ENCODE assay signal across 20 cellular contexts in the genomic region with DNA sequence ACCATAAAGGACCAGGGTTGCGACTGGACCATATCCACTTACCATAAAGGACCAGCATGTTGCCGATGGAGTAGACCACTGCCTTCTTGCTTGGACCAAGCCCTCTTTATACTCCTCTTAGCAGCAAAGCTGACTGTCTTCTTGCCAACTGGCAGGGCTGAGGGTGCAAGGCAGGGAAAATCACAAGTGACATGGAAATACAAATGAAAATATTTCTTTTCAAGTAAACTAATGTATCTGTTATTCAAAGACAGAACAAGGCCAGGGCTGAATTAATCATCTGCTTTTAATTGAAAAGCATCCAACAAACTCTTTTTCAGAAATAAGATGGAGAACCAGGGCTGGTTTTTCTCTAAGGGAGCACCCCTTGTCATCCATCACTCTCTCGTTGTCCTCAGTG. TPM values are rescaled to one million over a fixed set of nuclear protein-coding genes. Genes with fewer than 3 reads are reported as not detected.
DNase-seq lines count a peak whose midpoint lies in the region; FAIRE-seq and TF ChIP-seq lines count a peak whose summit lies in the region.
"Had no signal": no experiment of that assay in that cellular context is flagged by ENCODE, and none has a peak within 500 bp of the region (broad histone marks: within the 10 kb centered on the region; RNA-seq: fewer than 3 reads in every experiment).

CELA1 (minus strand) TSS at position 99 of the 400 bp plus-strand sequence; CDS start at position 58, 41 bp downstream.

- H3T11ph ChIP-seq in H9 (ENCODE audit: low read length): no peak within 1 kb of the TSS

- H3K27ac ChIP-seq in AG04450 (ENCODE audit: low read depth, low read length) (peak within 1 kb of the TSS; percentile 11), H9 (ENCODE audit: insufficient read length, low read depth, low read length) (no peak within 1 kb of the TSS), astrocyte (ENCODE audit: low read depth, low read length) (no peak within 1 kb of the TSS), OCI-LY7 (ENCODE audit: low read depth, low read length, poor library complexity, severe bottlenecking) (no peak within 1 kb of the TSS)
- H3K27ac ChIP-seq: HL-60 had no signal

- no peak within 1 kb of the TSS for H3K4me2 ChIP-seq in H9 (ENCODE audit: insufficient read depth, insufficient read length, low read length)
- H3K4me2 ChIP-seq in astrocyte (ENCODE audit: low read length): peak within 1 kb of the TSS; percentile 66
- H3K4me2 ChIP-seq in OCI-LY7 (ENCODE audit: low read length): no peak within 1 kb of the TSS
- H3K4me2 ChIP-seq: A549 had no signal

- no peak within 1 kb of the TSS for H2AK5ac ChIP-seq in H9 (ENCODE audit: insufficient read length, low read length)

- no TSS peak for BruUV-seq in OCI-LY7 (replicated peaks; lab: Mats Ljungman, UMichigan)

- WGBS in H9 (ENCODE audit: extremely low coverage, insufficient read length, low lambda C conversion rate): no CpG with 5 or more reads among the region's 3 CpGs

- peaks cover 12% of the 10 kb centered on the region in 2 experiments for H3K4me1 Mint-ChIP-seq in H9
- H3K4me1 Mint-ChIP-seq in astrocyte (ENCODE audit: low read depth, unreplicated experiment): peaks cover 19% of the 10 kb centered on the region
- peaks cover 9% of the 10 kb centered on the region for H3K4me1 Mint-ChIP-seq in neural crest cell

- POLR2A ChIA-PET in AG04450 (lab: Yijun Ruan, JAX): no interaction called here
- POLR2A ChIA-PET in OCI-LY7 (lab: Charles Lee): no interaction called here

- H3K4me3 ChIP-seq in AG04450 (ENCODE audit: low read depth, low read length) (no peak within 1 kb of the TSS), astrocyte (ENCODE audit: insufficient read depth, low read depth, low read length) (no peak within 1 kb of the TSS), OCI-LY7 (ENCODE audit: low read depth, low read length, poor library complexity, severe bottlenecking) (no peak within 1 kb of the TSS)
- H3K4me3 ChIP-seq: A549 had no signal

- no peak within 1 kb of the TSS for H3K9ac ChIP-seq in H9 (ENCODE audit: extremely low read depth, insufficient read length, low read length)
- peak within 1 kb of the TSS; percentile 13 for H3K9ac ChIP-seq in astrocyte (ENCODE audit: low read length)

- no peaks in the 10 kb centered on the region for H3K9me2 ChIP-seq in OCI-LY7 (ENCODE audit: insufficient read depth, low read length)

- H4K8ac ChIP-seq in H9 (replicated peaks; ENCODE audit: insufficient read length, low read depth, low read length): no peak within 1 kb of the TSS

- no peak within 1 kb of the TSS for H3K23ac ChIP-seq in H9 (ENCODE audit: insufficient read length, low read depth, low read length)

- no peak within 1 kb of the TSS for H4K5ac ChIP-seq in H9 (ENCODE audit: insufficient read length, low read depth, low read length)

- no peak within 1 kb of the TSS for H2BK5ac ChIP-seq in H9 (ENCODE audit: insufficient read length, low read length)

- H3K9me3 ChIP-seq in AG04450 (ENCODE audit: control insufficient read depth, insufficient read depth, low read length): no peaks in the 10 kb centered on the region; the same call in 1 of the 2 replicates
- H3K9me3 ChIP-seq in H9 (ENCODE audit: control insufficient read depth, low read depth, low read length): no peaks in the 10 kb centered on the region
- H3K9me3 ChIP-seq in astrocyte (ENCODE audit: insufficient read depth, low read depth, low read length): no peaks in the 10 kb centered on the region
- H3K9me3 ChIP-seq in OCI-LY7 (ENCODE audit: low read length): no peaks in the 10 kb centered on the region
- H3K9me3 ChIP-seq: A549 had no signal

- H3K4me1 ChIP-seq in H9 (ENCODE audit: insufficient read depth, low read length) (no peaks in the 10 kb centered on the region), astrocyte (ENCODE audit: insufficient read depth, low read length) (peaks cover 14% of the 10 kb centered on the region), OCI-LY7 (ENCODE audit: insufficient read depth, low read length, poor library complexity, severe bottlenecking) (peaks cover 9% of the 10 kb centered on the region)

- no peak within 1 kb of the TSS for H2BK15ac ChIP-seq in H9 (ENCODE audit: low read depth, low read length)

- H4K20me1 ChIP-seq in H9 (ENCODE audit: control insufficient read depth, insufficient read depth, insufficient read length) (no peaks in the 10 kb centered on the region), astrocyte (ENCODE audit: insufficient read depth, low read length) (no peaks in the 10 kb centered on the region), OCI-LY7 (ENCODE audit: insufficient read depth, low read length) (no peaks in the 10 kb centered on the region)

- no peak within 1 kb of the TSS for H2BK20ac ChIP-seq in H9 (ENCODE audit: low read depth, low read length, poor library complexity, severe bottlenecking)

- H3K9me3 Mint-ChIP-seq in H9 (no peaks in the 10 kb centered on the region; a peak in 1 of 5 replicates), astrocyte (ENCODE audit: unreplicated experiment) (no peaks in the 10 kb centered on the region), neural crest cell (no peaks in the 10 kb centered on the region)

- no peak within 1 kb of the TSS for H4K91ac ChIP-seq in H9 (ENCODE audit: insufficient read length, low read depth, low read length)

- H3K4me3 Mint-ChIP-seq in H9 (no peak within 1 kb of the TSS), astrocyte (ENCODE audit: unreplicated experiment) (no peak within 1 kb of the TSS), neural crest cell (no peak within 1 kb of the TSS)

- H3K79me2 ChIP-seq in H9 (ENCODE audit: insufficient read depth, low read length): no peaks in the 10 kb centered on the region
- H3K79me2 ChIP-seq in astrocyte (ENCODE audit: insufficient read depth, low read length): no peaks in the 10 kb centered on the region
- no peaks in the 10 kb centered on the region for H3K79me2 ChIP-seq in OCI-LY7 (ENCODE audit: insufficient read depth, low read depth, low read length)

- no peaks in the 10 kb centered on the region for H3K36me3 ChIP-seq in astrocyte (ENCODE audit: insufficient read depth, low read length)
- no peaks in the 10 kb centered on the region for H3K36me3 ChIP-seq in OCI-LY7 (ENCODE audit: insufficient read depth, low read length)

- peaks cover 3% of the 10 kb centered on the region; the same call in 1 of the 2 replicates for H3K27me3 Mint-ChIP-seq in H9 (ENCODE audit: low read depth)
- H3K27me3 Mint-ChIP-seq in astrocyte (ENCODE audit: low read depth, unreplicated experiment): peaks cover 7% of the 10 kb centered on the region
- no peaks in the 10 kb centered on the region for H3K27me3 Mint-ChIP-seq in neural crest cell (ENCODE audit: low read depth)

- intact Hi-C loops in OCI-LY7 (cut with micrococcal nuclease; ENCODE audit: unreplicated experiment): loop anchor here (10.0 kb wide), 1 partner anchor 582 kb away; the partner anchor contains the start of gene ATF1

- no peak within 1 kb of the TSS for H3K14ac ChIP-seq in H9 (ENCODE audit: insufficient read depth, low read length)

- no peaks in the 10 kb centered on the region for H3K27me3 ChIP-seq in AG04450 (ENCODE audit: control insufficient read depth, insufficient read depth, low read length)
- no peaks in the 10 kb centered on the region for H3K27me3 ChIP-seq in H9 (ENCODE audit: insufficient read depth, low read length)
- no peaks in the 10 kb centered on the region for H3K27me3 ChIP-seq in astrocyte (ENCODE audit: insufficient read depth, low read length)

- no peak for FAIRE-seq in astrocyte (lab: Jason Lieb, UNC)
- FAIRE-seq in RCC 7860 (lab: Jason Lieb, UNC): no peak
- FAIRE-seq: A549, D721Med had no signal

- no peak within 1 kb of the TSS for H3K18ac ChIP-seq in H9 (ENCODE audit: insufficient read length, low read depth, low read length)

- H3K56ac ChIP-seq in H9 (ENCODE audit: insufficient read length, low read depth, low read length): no peak within 1 kb of the TSS

- no peaks in the 10 kb centered on the region for H3K79me1 ChIP-seq in H9 (ENCODE audit: insufficient read depth, low read depth, low read length, poor library complexity, severe bottlenecking)

- TF ChIP-seq CTCF in AG04450 (IDR thresholded peaks at IDR 0.05; ENCODE audit: low read depth, low read length) (no peak), H9 (conservative IDR thresholded peaks at IDR 0.05) (no peak), astrocyte (IDR thresholded peaks at IDR 0.05; ENCODE audit: insufficient read depth, low read depth, low read length) (no peak), neural crest cell (conservative IDR thresholded peaks at IDR 0.05) (no peak), OCI-LY7 (conservative IDR thresholded peaks at IDR 0.05; ENCODE audit: low read length) (no peak)

- H3K27ac Mint-ChIP-seq in H9 (peak within 1 kb of the TSS in 2 of 3 experiments; percentile 40 to 74; a peak in 1 of 7 replicates), astrocyte (ENCODE audit: unreplicated experiment) (no peak within 1 kb of the TSS), neural crest cell (ENCODE audit: unreplicated experiment) (peak within 1 kb of the TSS; percentile 96)

- no peaks in the 10 kb centered on the region for H3K23me2 ChIP-seq in H9 (ENCODE audit: insufficient read length, low read depth, low read length, poor library complexity, severe bottlenecking)

- H2BK12ac ChIP-seq in H9 (ENCODE audit: insufficient read length, low read depth, low read length): no peak within 1 kb of the TSS

- H2AFZ ChIP-seq in H9 (ENCODE audit: low read length): no peak within 1 kb of the TSS
- H2AFZ ChIP-seq in astrocyte (ENCODE audit: low read depth, low read length): peak within 1 kb of the TSS; percentile 47
- H2AFZ ChIP-seq in OCI-LY7 (ENCODE audit: low read length): no peak within 1 kb of the TSS

- H2BK120ac ChIP-seq in H9 (ENCODE audit: low read depth, low read length, poor library complexity, severe bottlenecking): no peak within 1 kb of the TSS

- CTCF ChIA-PET in AG04450 (lab: Charles Lee): no interaction called here
- CTCF ChIA-PET in OCI-LY7 (lab: Charles Lee; ENCODE audit: unreplicated experiment): no interaction called here

- DNase-seq in AG04450 (ENCODE audit: low read depth, low spot score) (no peak), H9 (no peak), astrocyte (ENCODE audit: low read depth) (no peak), neural crest cell (ENCODE audit: low read depth, low spot score) (no peak), retina (no peak), RCC 7860 (ENCODE audit: low spot score) (no peak), OCI-LY7 (ENCODE audit: low spot score) (no peak)
- DNase-seq: C1 segment of cervical spinal cord, H7, Karpas-422, NCI-H1417 treated with DMSO at 0.1 percent for 48 hours, NCI-H2029, NCI-H2171, NCI-H526 had no signal

- no peaks in the 10 kb centered on the region for H3K36me3 Mint-ChIP-seq in H9 (ENCODE audit: insufficient read depth in 1 of 3, low read depth in 3 of 3)
- no peaks in the 10 kb centered on the region for H3K36me3 Mint-ChIP-seq in astrocyte (ENCODE audit: low read depth, unreplicated experiment)
- no peaks in the 10 kb centered on the region for H3K36me3 Mint-ChIP-seq in neural crest cell (ENCODE audit: low read depth)

- no peak within 1 kb of the TSS for H3K4ac ChIP-seq in H9 (ENCODE audit: low read depth, low read length)

RNA-seq across cellular contexts. Expression of gene CELA1, which starts in this region (rescaled TPM):
- polyA plus RNA-seq in AG04450 (2011; rRNA removed): 0.74 and 0.79 TPM in 2 replicates
- 0.23 TPM in 1 of 2 replicates, not detected in the other for polyA minus RNA-seq in AG04450 (2011; rRNA and poly(A)+ RNA removed)
- total RNA-seq in H9 (2021) (not detected in 2 replicates), astrocyte (not detected in 2 replicates), neural crest cell (not detected in 2 replicates), OCI-LY7 (2022) (not detected in 2 replicates)
- total RNA-seq in OCI-LY7 (2014; rRNA removed; shearing (Covaris generic)): not detected in 2 replicates
- total RNA-seq: H7, HT1080, MCF 10A, Right ventricle myocardium inferior had no signal
- polyA plus RNA-seq: A549 had no signal
